8 cellular contexts compared by ENCODE assay signal in genomic region chr10:114541081-114541833, GRCh38.
DNase-seq lines count a peak whose midpoint lies in the region; ATAC-seq and TF ChIP-seq lines count a peak whose summit lies in the region.

No MANE protein-coding gene starts in this region.

- no peak for TF ChIP-seq CTCF in coronary artery (IDR thresholded peaks at IDR 0.05)

- POLR2A ChIA-PET in activated CD4-positive, alpha-beta T cell treated with anti-CD3 and anti-CD28 coated beads for 36 hours (lab: Charles Lee) = interaction anchor here (0.5 to 3.1 kb wide), 6 partner anchors 15 to 316 kb away, joined by 3 to 56 read pairs (median 6); partner anchors contain the start of gene FHIP2A

- H3K36me3 Mint-ChIP-seq in activated CD4-positive, alpha-beta T cell treated with anti-CD3 and anti-CD28 coated beads for 36 hours (ENCODE audit: low read depth) = no peaks in the 10 kb centered on the region

- peaks cover 90% of the 10 kb centered on the region for H3K4me1 Mint-ChIP-seq in activated CD4-positive, alpha-beta T cell treated with anti-CD3 and anti-CD28 coated beads for 36 hours

- no peak overlapping the region for H3K4me3 ChIP-seq in coronary artery

- H3K4me3 Mint-ChIP-seq in activated CD4-positive, alpha-beta T cell treated with anti-CD3 and anti-CD28 coated beads for 36 hours = peak overlapping the region; percentile 55

- peak; percentile 85 for DNase-seq in activated CD4-positive, alpha-beta T cell treated with anti-CD3 and anti-CD28 coated beads for 36 hours
- peak; percentile 85 for DNase-seq in coronary artery (ENCODE audit: low spot score)
- DNase-seq in sciatic nerve (ENCODE audit: low spot score) = peak; percentile 67
- no peak for DNase-seq in ecto neural progenitor cell (ENCODE audit: low spot score)
- no peak for DNase-seq in putamen (ENCODE audit: low spot score)
- DNase-seq in epidermal melanocyte (ENCODE audit: insufficient read length, low spot score) = no peak
- no peak for DNase-seq in DMS53 (lab: John Stamatoyannopoulos, UW)

- ATAC-seq in GM18502 (IDR thresholded peaks at IDR 0.05; ENCODE audit: poor library complexity, unreplicated experiment) (peak; percentile 38), sciatic nerve (peak; percentile 96)
- ATAC-seq in activated CD4-positive, alpha-beta T cell treated with anti-CD3 and anti-CD28 coated beads for 36 hours = peak; percentile 84

- H3K9me3 Mint-ChIP-seq in activated CD4-positive, alpha-beta T cell treated with anti-CD3 and anti-CD28 coated beads for 36 hours (ENCODE audit: low read depth) = no peaks in the 10 kb centered on the region

- intact Hi-C loops in activated CD4-positive, alpha-beta T cell treated with anti-CD3 and anti-CD28 coated beads for 36 hours (cut with DNase I, micrococcal nuclease) = loop anchor here (1.0 to 5.0 kb wide), 8 partner anchors 15 to 396 kb away; partner anchors contain the start of genes CCDC186 (in 2 of the 2) and TRUB1 (in 1 of the 2)
- intact Hi-C loops in sciatic nerve (cut with DNase I) = loop anchor here (10.0 kb wide), 1 partner anchor 66 kb away; no protein-coding TSS in a partner anchor

- CTCF ChIA-PET in activated CD4-positive, alpha-beta T cell treated with anti-CD3 and anti-CD28 coated beads for 36 hours (lab: Charles Lee) = interaction anchor here (0.7 to 6.3 kb wide), 15 partner anchors 8 to 280 kb away, joined by 3 to 68 read pairs (median 4); partner anchors contain the start of gene FHIP2A

- peak overlapping the region; percentile 51 to 78 for H3K27ac ChIP-seq in coronary artery

- H3K27me3 Mint-ChIP-seq in activated CD4-positive, alpha-beta T cell treated with anti-CD3 and anti-CD28 coated beads for 36 hours = no peaks in the 10 kb centered on the region

- peak overlapping the region; percentile 99 for H3K27ac Mint-ChIP-seq in activated CD4-positive, alpha-beta T cell treated with anti-CD3 and anti-CD28 coated beads for 36 hours

Comparison
In these comparisons a context has a peak if more than half of its experiments do, and no peak if none do; other contexts are left out.
1. ATAC-seq: peak in every context shown above with its lines; median percentile 96 in sciatic nerve; 84 in activated CD4-positive, alpha-beta T cell treated with anti-CD3 and anti-CD28 coated beads for 36 hours; 38 in GM18502.
2. DNase-seq: peak in activated CD4-positive, alpha-beta T cell treated with anti-CD3 and anti-CD28 coated beads for 36 hours (single experiment), coronary artery (single experiment) and sciatic nerve (single experiment); none in ecto neural progenitor cell (single experiment), putamen (single experiment), epidermal melanocyte (single experiment) and DMS53 (single experiment).